In the genomic region with DNA sequence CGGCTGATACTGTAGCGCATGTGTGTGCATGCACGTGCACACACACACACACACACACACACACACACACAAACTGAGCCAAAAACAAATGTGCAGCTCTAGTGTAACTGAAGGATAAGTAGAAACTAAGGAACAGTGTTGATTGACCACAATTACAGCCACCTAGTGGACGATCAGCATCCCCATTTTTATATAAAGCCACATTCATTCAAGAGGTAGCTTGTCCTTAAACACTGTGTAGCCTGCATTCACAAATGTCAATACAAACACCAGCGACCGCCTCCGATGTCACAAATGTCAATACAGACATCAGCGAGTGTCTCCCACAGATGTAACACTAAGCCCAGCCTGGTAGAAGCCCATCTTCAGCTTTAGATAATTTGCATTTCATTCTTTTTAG, we compare ENCODE assay signal across 9 cellular contexts.
DNase-seq lines count a peak whose midpoint lies in the region; ATAC-seq and TF ChIP-seq lines count a peak whose summit lies in the region.
"Had no signal": no experiment of that assay in that cellular context is flagged by ENCODE, and none has a peak within 500 bp of the region (broad histone marks: within the 10 kb centered on the region; RNA-seq: fewer than 3 reads in every experiment).

No MANE protein-coding gene starts in this region.

- H3K4ac ChIP-seq in IMR-90 (ENCODE audit: low read depth, low read length) = peak overlapping the region; percentile 18; the same call in 1 of the 2 replicates

- no peak overlapping the region for H3K9ac ChIP-seq in IMR-90 (ENCODE audit: low read depth, low read length)

- H3K9me3 ChIP-seq in IMR-90 (ENCODE audit: control insufficient read depth, insufficient read depth, low read length) = no peaks in the 10 kb centered on the region
- no peaks in the 10 kb centered on the region for H3K9me3 ChIP-seq in stomach

- H3K27me3 ChIP-seq in BJ (ENCODE audit: control insufficient read depth, insufficient read depth, low read length) = no peaks in the 10 kb centered on the region
- H3K27me3 ChIP-seq in IMR-90 (ENCODE audit: control insufficient read depth, insufficient read depth, low read length) = no peaks in the 10 kb centered on the region
- no peaks in the 10 kb centered on the region for H3K27me3 ChIP-seq in stomach

- no peak overlapping the region for H2AFZ ChIP-seq in IMR-90 (replicated peaks; ENCODE audit: low read length, poor library complexity)

- H3K27ac ChIP-seq in IMR-90 (ENCODE audit: insufficient read depth, low read length) (no peak overlapping the region), stomach (no peak overlapping the region)

- 80% methylated on average over 1 of the region's 8 CpGs; no CpG with 5 or more reads in 1 of the 2 experiments for WGBS in IMR-90 (ENCODE audit: extremely low coverage in 2 of 2, insufficient read length in 1 of 2), 2 experiments
- WGBS in stomach, 5 donors = 69 to 79% (median 73%) methylated on average over 8 of the region's 8 CpGs

- H3K36me3 ChIP-seq in BJ (ENCODE audit: control insufficient read depth, insufficient read depth, low read length) (no peaks in the 10 kb centered on the region), IMR-90 (ENCODE audit: control insufficient read depth, insufficient read depth, low read length) (no peaks in the 10 kb centered on the region), stomach (no peaks in the 10 kb centered on the region)

- no peak overlapping the region for H2AK9ac ChIP-seq in IMR-90 (replicated peaks; ENCODE audit: low read depth, low read length, poor library complexity)

- peak; percentile 48 for TF ChIP-seq RAD21 in IMR-90 (IDR thresholded peaks at IDR 0.05; ENCODE audit: low read length)

- H4K5ac ChIP-seq in IMR-90 (ENCODE audit: low read depth, low read length) = no peak overlapping the region

- BruUV-seq in IMR-90 (replicated peaks; lab: Mats Ljungman, UMichigan) = no TSS peak

- H4K8ac ChIP-seq in IMR-90 (ENCODE audit: low read depth in 2 of 2, low read length in 2 of 2) = no peak overlapping the region

- H2AK5ac ChIP-seq in IMR-90 (ENCODE audit: low read depth, low read length) = no peak overlapping the region

- dilution Hi-C loops in IMR-90 (cut with HindIII; ENCODE audit: low sequenced_read_pairs, unreplicated experiment) = no loop called here

- ATAC-seq in IMR-90 (ENCODE audit: low read depth) = 0 out of 2 replicates have a peak, but pooled peaks have one; percentile 33

- no peak for TF ChIP-seq POLR2A in IMR-90 (IDR thresholded peaks at IDR 0.05; ENCODE audit: low read depth, low read length)
- no peak for TF ChIP-seq POLR2A in stomach (IDR thresholded peaks at IDR 0.05)

- H2BK15ac ChIP-seq in IMR-90 (ENCODE audit: low read depth, low read length) = no peak overlapping the region

- no peaks in the 10 kb centered on the region; a peak in 1 of 4 replicates for H3K79me1 ChIP-seq in IMR-90 (ENCODE audit: low read depth in 1 of 2, low read length in 2 of 2)

- H3K9me1 ChIP-seq in IMR-90 (ENCODE audit: insufficient read depth, low read length) = peaks cover 3% of the 10 kb centered on the region; the same call in 1 of the 2 replicates

- in situ Hi-C loops in IMR-90 (cut with MboI; ENCODE audit: low sequenced_read_pairs) = no loop called here
- in situ Hi-C loops in astrocyte of the cerebellum (cut with HindIII; ENCODE audit: low sequenced_read_pairs) = no loop called here

- peaks cover 4% of the 10 kb centered on the region for H3K4me1 ChIP-seq in IMR-90 (ENCODE audit: control insufficient read depth, insufficient read depth, low read length)
- H3K4me1 ChIP-seq in stomach = peaks cover 5 to 31% (median 20%) of the 10 kb centered on the region in 4 donors

- POLR2A ChIA-PET in BJ (lab: Charles Lee) = interaction anchor here (1.1 kb wide), 1 partner anchor 16 kb away, joined by 3 read pairs; no protein-coding TSS in a partner anchor
- POLR2A ChIA-PET in IMR-90 (lab: Charles Lee; ENCODE audit: unreplicated experiment) = no interaction called here

- H2BK20ac ChIP-seq in IMR-90 (ENCODE audit: low read depth, low read length) = no peak overlapping the region

- H2BK5ac ChIP-seq in IMR-90 (ENCODE audit: low read depth, low read length, poor library complexity, severe bottlenecking) = no peak overlapping the region

- no peak overlapping the region for H3K4me2 ChIP-seq in IMR-90 (ENCODE audit: low read depth, low read length)

- CTCF ChIA-PET in BJ (lab: Yijun Ruan, JAX) = interaction anchor here (0.6 to 2.9 kb wide), 10 partner anchors 9 to 754 kb away, joined by 3 to 13 read pairs (median 4); no protein-coding TSS in a partner anchor
- CTCF ChIA-PET in IMR-90 (lab: Yijun Ruan, JAX) = interaction anchor here (0.7 to 1.3 kb wide), 8 partner anchors 12 to 360 kb away, joined by 3 to 6 read pairs (median 3); no protein-coding TSS in a partner anchor

- TF ChIP-seq CTCF in BJ (IDR thresholded peaks at IDR 0.05; ENCODE audit: insufficient read depth, low read depth, low read length) (peak; percentile 25; the same call in 1 of the 2 replicates), IMR-90 (conservative IDR thresholded peaks at IDR 0.05; ENCODE audit: low read depth, low read length) (peak; percentile 42), astrocyte of the cerebellum (IDR thresholded peaks at IDR 0.05; ENCODE audit: low read depth, low read length, missing control alignments) (peak; percentile 56), stomach (IDR thresholded peaks at IDR 0.05) (peak in 2 of 7 experiments; percentile 19 to 37)

- H3K14ac ChIP-seq in IMR-90 (replicated peaks; ENCODE audit: low read depth, low read length) = no peak overlapping the region; the same call in 1 of the 2 replicates

- TF ChIP-seq EP300 in stomach (IDR thresholded peaks at IDR 0.05) = no peak

- no peak overlapping the region for H3K56ac ChIP-seq in IMR-90 (ENCODE audit: extremely low read depth, insufficient read depth, low read length)

- no peak overlapping the region for H3K18ac ChIP-seq in IMR-90 (ENCODE audit: low read depth, low read length)

- H4K91ac ChIP-seq in IMR-90 (ENCODE audit: insufficient read depth, low read depth, low read length) = no peak overlapping the region

- no peaks in the 10 kb centered on the region for H4K20me1 ChIP-seq in IMR-90 (ENCODE audit: insufficient read depth, low read length)

- H3K23ac ChIP-seq in IMR-90 (ENCODE audit: low read depth, low read length) = no peak overlapping the region

- intact Hi-C loops in IMR-90 (cut with micrococcal nuclease) (loop anchor here (2.0 kb wide), 1 partner anchor 387 kb away; no protein-coding TSS in a partner anchor), stomach (cut with DNase I; ENCODE audit: low total_unique reads) (no loop called here)

- H3K4me3 ChIP-seq in BJ (ENCODE audit: low read depth, low read length) (no peak overlapping the region), IMR-90 (ENCODE audit: insufficient read depth, low read depth, low read length) (no peak overlapping the region), astrocyte of the cerebellum (ENCODE audit: low read depth, low read length) (no peak overlapping the region), stomach (no peak overlapping the region)

- no peak overlapping the region; the same call in 1 of the 2 replicates for H2BK120ac ChIP-seq in IMR-90 (ENCODE audit: low read depth, low read length)

- no peak for DNase-seq in BJ (ENCODE audit: low read depth)
- DNase-seq in IMR-90 = peak; percentile 50
- DNase-seq in astrocyte of the cerebellum (ENCODE audit: low read depth) = peak; percentile 15
- DNase-seq in kidney tubule cell (ENCODE audit: low spot score) = peak; percentile 17
- DNase-seq in RPMI8226 = no peak
- DNase-seq in MV-4-11 (lab: John Stamatoyannopoulos, UW) = no peak
- DNase-seq in NCI-H128 (lab: John Stamatoyannopoulos, UW; ENCODE audit: unreplicated experiment) = no peak
- DNase-seq in stomach = no peak
- DNase-seq: activated B cell treated with CpG ODN at 0.5 μM for 24 hours had no signal

TF ChIP-seq in IMR-90, 13 proteins besides CTCF, POLR2A, EP300 and RAD21:
- TF ChIP-seq SMC3 (IDR thresholded peaks at IDR 0.05; ENCODE audit: low read depth, low read length) = peak; percentile 55
- no peak for TF ChIP-seq RFX5 (IDR thresholded peaks at IDR 0.05; ENCODE audit: low read depth, low read length)

Comparison
In these comparisons a context has a peak if more than half of its experiments do, and no peak if none do; other contexts are left out.
1. DNase-seq: peak in IMR-90 (single experiment), astrocyte of the cerebellum (single experiment) and kidney tubule cell (single experiment); none in BJ (single experiment), RPMI8226 (single experiment), MV-4-11 (single experiment), NCI-H128 (single experiment) and stomach (single experiment).